ENCODE assay signal across 37 cellular contexts in the genomic region with DNA sequence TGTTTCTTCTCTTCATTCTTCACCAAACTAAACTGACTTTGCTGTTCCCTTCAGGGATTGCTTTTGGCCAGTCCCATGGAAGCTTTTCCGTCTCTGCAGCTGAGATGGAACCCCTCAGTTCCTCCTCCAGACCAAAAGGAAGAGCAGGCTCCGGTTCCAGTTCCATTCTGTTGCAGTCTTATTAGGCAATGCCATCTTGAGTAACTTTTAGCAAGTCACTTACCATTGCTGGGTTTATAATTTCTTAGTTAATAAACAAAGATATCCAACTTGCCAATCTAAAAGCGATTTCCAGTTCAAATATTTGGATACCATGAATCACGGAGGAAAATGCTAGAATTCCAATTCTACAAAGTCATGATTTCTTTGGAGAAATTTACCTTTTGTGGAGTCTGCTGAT.
"Had no signal": no experiment of that assay in that cellular context is flagged by ENCODE, and none has a peak within 500 bp of the region (broad histone marks: within the 10 kb centered on the region; RNA-seq: fewer than 3 reads in every experiment).

No MANE protein-coding gene starts in this region.

- H3K4me3 Mint-ChIP-seq: activated B cell treated with CpG ODN at 0.5 μM for 24 hours; activated CD4-positive, alpha-beta memory T cell treated with anti-CD3 and anti-CD28 coated beads for 36 hours; activated CD4-positive, alpha-beta T cell treated with anti-CD3 and anti-CD28 coated beads, Interleukin-2, amount 10 ng/mL, durations not matched to agents 24 days and 14 days; activated CD8-positive, alpha-beta T cell treated with anti-CD3 and anti-CD28 coated beads for 36 hours; activated naive CD4-positive, alpha-beta T cell treated with anti-CD3 and anti-CD28 coated beads for 36 hours; activated naive CD8-positive, alpha-beta T cell treated with anti-CD3 and anti-CD28 coated beads for 36 hours; activated T-cell treated with anti-CD3 and anti-CD28 coated beads, Interleukin-2, amount 50 U/mL, for 4 hours; activated T-cell treated with anti-CD3 and anti-CD28 coated beads, Interleukin-2, amount 50 U/mL, for 72 hours; activated T-helper 1 cell treated with anti-CD3 and anti-CD28 coated beads, Interleukin-12 subunit alpha, Interleukin-12 subunit beta, Interleukin-2, Interleukin-4 antibody, amounts not matched to agents 30 ng/mL and 10 ng/mL and 1 ng/mL, durations not matched to agents 14 hours and 24 hours and 36 hours; activated T-helper 17 cell treated with anti-CD3 and anti-CD28 coated beads, Interleukin-2, amount 50 U/mL, for 72 hours; brain; central memory CD8-positive, alpha-beta T cell; T-helper 2 cell treated with Interferon-gamma antibody and Interleukin-4, amounts not matched to agents 5 μg/mL and 100 μg/mL, for 36 hours had no signal

- H3K27ac ChIP-seq: adrenal gland, cardiac muscle cell, VCaP had no signal

- H3K36me3 ChIP-seq: adrenal gland, cardiac muscle cell had no signal

- H3K4me3 ChIP-seq: adrenal gland, cardiac muscle cell had no signal

- H3K27me3 Mint-ChIP-seq: activated B cell treated with CpG ODN at 0.5 μM for 24 hours; activated CD4-positive, alpha-beta memory T cell treated with anti-CD3 and anti-CD28 coated beads for 36 hours; activated CD4-positive, alpha-beta T cell treated with anti-CD3 and anti-CD28 coated beads, Interleukin-2, amount 10 ng/mL, durations not matched to agents 24 days and 14 days; activated CD8-positive, alpha-beta T cell treated with anti-CD3 and anti-CD28 coated beads for 36 hours; activated T-helper 17 cell treated with anti-CD3 and anti-CD28 coated beads, Interleukin-2, amount 50 U/mL, for 72 hours; brain; central memory CD8-positive, alpha-beta T cell had no signal

- H3K4me1 ChIP-seq: adrenal gland had no signal

- H3K9me3 ChIP-seq: adrenal gland had no signal

- ATAC-seq: activated CD8-positive, alpha-beta T cell treated with anti-CD3 and anti-CD28 coated beads for 36 hours; activated naive CD4-positive, alpha-beta T cell treated with anti-CD3 and anti-CD28 coated beads, Interleukin-2, amount 50 U/mL, for 72 hours; activated T-cell treated with anti-CD3 and anti-CD28 coated beads, Interleukin-2, amount 50 U/mL, for 4 hours; activated T-cell treated with anti-CD3 and anti-CD28 coated beads, Interleukin-2, amount 50 U/mL, for 72 hours; activated T-helper 17 cell treated with anti-CD3 and anti-CD28 coated beads, Interleukin-2, amount 50 U/mL, for 72 hours had no signal

- H3K27ac Mint-ChIP-seq: activated B cell treated with CpG ODN at 0.5 μM for 24 hours; activated CD4-positive, alpha-beta memory T cell treated with anti-CD3 and anti-CD28 coated beads for 36 hours; activated CD4-positive, alpha-beta T cell treated with anti-CD3 and anti-CD28 coated beads, Interleukin-2, amount 10 ng/mL, durations not matched to agents 24 days and 14 days; activated CD8-positive, alpha-beta T cell treated with anti-CD3 and anti-CD28 coated beads for 36 hours; activated naive CD4-positive, alpha-beta T cell treated with anti-CD3 and anti-CD28 coated beads for 36 hours; activated naive CD4-positive, alpha-beta T cell treated with anti-CD3 and anti-CD28 coated beads, Interleukin-2, amount 50 U/mL, for 72 hours; activated naive CD8-positive, alpha-beta T cell treated with anti-CD3 and anti-CD28 coated beads for 36 hours; activated T-cell treated with anti-CD3 and anti-CD28 coated beads, Interleukin-2, amount 50 U/mL, for 72 hours; activated T-helper 1 cell treated with anti-CD3 and anti-CD28 coated beads, Interleukin-12 subunit alpha, Interleukin-12 subunit beta, Interleukin-2, Interleukin-4 antibody, amounts not matched to agents 30 ng/mL and 10 ng/mL and 1 ng/mL, durations not matched to agents 14 hours and 24 hours and 36 hours; activated T-helper 17 cell treated with anti-CD3 and anti-CD28 coated beads, Interleukin-2, amount 50 U/mL, for 72 hours; brain; T-helper 2 cell treated with Interferon-gamma antibody and Interleukin-4, amounts not matched to agents 5 μg/mL and 100 μg/mL, for 36 hours had no signal

- H3K9me3 Mint-ChIP-seq: activated CD4-positive, alpha-beta T cell treated with anti-CD3 and anti-CD28 coated beads, Interleukin-2, amount 10 ng/mL, durations not matched to agents 24 days and 14 days; activated naive CD8-positive, alpha-beta T cell treated with anti-CD3 and anti-CD28 coated beads for 36 hours; activated T-helper 1 cell treated with anti-CD3 and anti-CD28 coated beads, Interleukin-12 subunit alpha, Interleukin-12 subunit beta, Interleukin-2, Interleukin-4 antibody, amounts not matched to agents 30 ng/mL and 10 ng/mL and 1 ng/mL, durations not matched to agents 14 hours and 24 hours and 36 hours had no signal

- H3K36me3 Mint-ChIP-seq: activated CD4-positive, alpha-beta memory T cell treated with anti-CD3 and anti-CD28 coated beads for 36 hours; activated naive CD4-positive, alpha-beta T cell treated with anti-CD3 and anti-CD28 coated beads, Interleukin-2, amount 50 U/mL, for 72 hours had no signal

- H3K27me3 ChIP-seq: adrenal gland, cardiac muscle cell had no signal

- H3K4me1 Mint-ChIP-seq: activated B cell treated with CpG ODN at 0.5 μM for 24 hours; activated CD4-positive, alpha-beta T cell treated with anti-CD3 and anti-CD28 coated beads, Interleukin-2, amount 10 ng/mL, durations not matched to agents 24 days and 14 days; activated naive CD8-positive, alpha-beta T cell treated with anti-CD3 and anti-CD28 coated beads for 36 hours; activated T-helper 17 cell treated with anti-CD3 and anti-CD28 coated beads, Interleukin-2, amount 50 U/mL, for 72 hours; central memory CD8-positive, alpha-beta T cell had no signal

- FAIRE-seq: astrocyte, bronchial epithelial cell, TTC549 had no signal

- DNase-seq: activated B cell treated with CpG ODN at 0.5 μM for 24 hours; activated CD4-positive, alpha-beta memory T cell treated with anti-CD3 and anti-CD28 coated beads for 36 hours; activated CD4-positive, alpha-beta T cell treated with anti-CD3 and anti-CD28 coated beads for 4 hours; activated CD4-positive, alpha-beta T cell treated with anti-CD3 and anti-CD28 coated beads, Interleukin-2, amount 10 ng/mL, durations not matched to agents 24 days and 14 days; activated CD4-positive, alpha-beta T cell treated with anti-CD3 and anti-CD28 coated beads, Interleukin-2, amount 50 U/mL, for 1 hour; activated CD4-positive, alpha-beta T cell treated with anti-CD3 and anti-CD28 coated beads, Interleukin-2, amount 50 U/mL, for 4 hours; activated CD4-positive, CD25-positive, alpha-beta regulatory T cell treated with anti-CD3 and anti-CD28 coated beads, Interleukin-2, amount 50 U/mL, for 72 hours; activated CD8-positive, alpha-beta memory T cell treated with anti-CD3 and anti-CD28 coated beads, Interleukin-2, amount 50 U/mL, for 4 hours; activated CD8-positive, alpha-beta T cell treated with anti-CD3 and anti-CD28 coated beads for 36 hours; activated effector memory CD4-positive, alpha-beta T cell treated with anti-CD3 and anti-CD28 coated beads, Interleukin-2, amount 50 U/mL, for 16 hours; activated gamma-delta T cell treated with Interleukin-2 at 50 U/mL for 16 hours; activated naive CD4-positive, alpha-beta T cell; activated naive CD4-positive, alpha-beta T cell treated with anti-CD3 and anti-CD28 coated beads for 36 hours; activated naive CD4-positive, alpha-beta T cell treated with anti-CD3 and anti-CD28 coated beads, Interleukin-2, amount 50 U/mL, for 16 hours; activated naive CD8-positive, alpha-beta T cell treated with anti-CD3 and anti-CD28 coated beads for 36 hours; activated T-cell treated with anti-CD3 and anti-CD28 coated beads for 4 hours; activated T-cell treated with anti-CD3 and anti-CD28 coated beads, Interleukin-2, amount 50 U/mL, for 1 hour; activated T-cell treated with anti-CD3 and anti-CD28 coated beads, Interleukin-2, amount 50 U/mL, for 4 hours; activated T-cell treated with anti-CD3 and anti-CD28 coated beads, Interleukin-2, amount 50 U/mL, for 72 hours; adrenal gland; amniotic stem cell; aorta; caudate nucleus; cerebellar nuclear complex; T-helper 2 cell; T-helper 9 cell had no signal
